ENCODE assay signal across 17 cellular contexts in genomic region chr5:32859211-32859641, GRCh38.
A peak's percentile ranks its signal among the peaks of the same experiment; 100 is the strongest.
DNase-seq lines count a peak whose midpoint lies in the region; ATAC-seq, FAIRE-seq and TF ChIP-seq lines count a peak whose summit lies in the region.
"Had no signal": no experiment of that assay in that cellular context is flagged by ENCODE, and none has a peak within 500 bp of the region (broad histone marks: within the 10 kb centered on the region; RNA-seq: fewer than 3 reads in every experiment).

No MANE protein-coding gene starts in this region.

- intact Hi-C loops in CD4-positive, alpha-beta T cell (cut with DNase I, micrococcal nuclease) = loop anchor here in 1 of 2 experiments (10.0 kb wide), 1 partner anchor 144 kb away; the partner anchor contains the start of gene NPR3

- H3K4me3 ChIP-seq in bronchial epithelial cell (ENCODE audit: low read depth, low read length) (no peak overlapping the region), fibroblast of villous mesenchyme (ENCODE audit: low read depth, low read length) (no peak overlapping the region)
- H3K4me3 ChIP-seq: MG63 had no signal

- POLR2A ChIA-PET in CD4-positive, alpha-beta T cell (lab: Charles Lee) = no interaction called here

- no peaks in the 10 kb centered on the region for H3K27me3 ChIP-seq in bronchial epithelial cell (ENCODE audit: control insufficient read depth, insufficient read depth, low read length)
- H3K27me3 ChIP-seq in CD4-positive, alpha-beta T cell (ENCODE audit: control insufficient read depth, insufficient read depth, low read length) = no peaks in the 10 kb centered on the region
- H3K27me3 ChIP-seq: MG63 had no signal

- ATAC-seq in CD4-positive, alpha-beta T cell (ENCODE audit: poor library complexity) = no peak

- H3K27ac ChIP-seq in CD4-positive, alpha-beta T cell (ENCODE audit: low read depth, low read length) = no peak overlapping the region

- DNase-seq in EH (ENCODE audit: low read depth) (peak; percentile 82), LHCN-M2 (ENCODE audit: low read depth) (peak; percentile 77), bronchial epithelial cell (ENCODE audit: low read depth) (peak; percentile 52), fibroblast of villous mesenchyme (ENCODE audit: low read depth) (peak; percentile 45), SIG-M5 treated with dmso at 0.1 percent for 504 hours (lab: John Stamatoyannopoulos, UW; ENCODE audit: unreplicated experiment) (no peak), COR-L47 (lab: John Stamatoyannopoulos, UW) (no peak), amygdala (lab: John Stamatoyannopoulos, UW) (no peak)
- DNase-seq in CD4-positive, alpha-beta T cell = no peak
- DNase-seq: AML-193, DND-41, KG1, MG63, NCI-H1092 treated with DMSO at 0.1 percent for 48 hours, NCI-H1694 treated with DMSO at 0.1 percent for 48 hours, NCI-H446 had no signal

- H3K9me3 ChIP-seq in CD4-positive, alpha-beta T cell (ENCODE audit: control insufficient read depth, low read length) = no peaks in the 10 kb centered on the region

- H3K9me3 Mint-ChIP-seq in CD4-positive, alpha-beta T cell = peaks cover 17% of the 10 kb centered on the region

- no peaks in the 10 kb centered on the region for H3K27me3 Mint-ChIP-seq in CD4-positive, alpha-beta T cell

- H3K36me3 ChIP-seq in bronchial epithelial cell (ENCODE audit: control insufficient read depth, insufficient read depth, low read length) = no peaks in the 10 kb centered on the region
- H3K36me3 ChIP-seq: MG63 had no signal

- TF ChIP-seq CTCF in bronchial epithelial cell (IDR thresholded peaks at IDR 0.05; ENCODE audit: insufficient read depth, low read length, severe bottlenecking) (no peak), fibroblast of villous mesenchyme (IDR thresholded peaks at IDR 0.05; ENCODE audit: insufficient read depth, low read depth, low read length) (no peak)
- TF ChIP-seq CTCF in CD4-positive, alpha-beta T cell (IDR thresholded peaks at IDR 0.05) = no peak

- CTCF ChIA-PET in CD4-positive, alpha-beta T cell (lab: Charles Lee) = no interaction called here

- no peaks in the 10 kb centered on the region for H3K36me3 Mint-ChIP-seq in CD4-positive, alpha-beta T cell (ENCODE audit: low read depth)

- no peak overlapping the region for H3K4me3 Mint-ChIP-seq in CD4-positive, alpha-beta T cell

- FAIRE-seq in bronchial epithelial cell (lab: Jason Lieb, UNC) = no peak
- FAIRE-seq: D721Med, H54 had no signal

- no peaks in the 10 kb centered on the region for H3K4me1 Mint-ChIP-seq in CD4-positive, alpha-beta T cell (ENCODE audit: low read depth)

- H3K27ac Mint-ChIP-seq in CD4-positive, alpha-beta T cell = no peak overlapping the region

Comparison
In these comparisons a context has a peak if more than half of its experiments do, and no peak if none do; other contexts are left out.
1. DNase-seq: peak in EH (single experiment), LHCN-M2 (single experiment), bronchial epithelial cell (single experiment) and fibroblast of villous mesenchyme (single experiment); none in SIG-M5 treated with dmso at 0.1 percent for 504 hours (single experiment), COR-L47 (single experiment), amygdala (0 of 56) and CD4-positive, alpha-beta T cell (0 of 10).